Comparison of ENCODE assay signal across 8 cellular contexts in genomic region chr9:15142903-15143534, GRCh38.
A peak's percentile ranks its signal among the peaks of the same experiment; 100 is the strongest.
DNase-seq lines count a peak whose midpoint lies in the region; ATAC-seq and TF ChIP-seq lines count a peak whose summit lies in the region.

No MANE protein-coding gene starts in this region.

- H3K27me3 ChIP-seq in brain microvascular endothelial cell (replicated peaks) (no peaks in the 10 kb centered on the region), thyroid gland (no peaks in the 10 kb centered on the region)

- intact Hi-C loops in thyroid gland (cut with DNase I), result no loop called here

- TF ChIP-seq POLR2A in thyroid gland (IDR thresholded peaks at IDR 0.05), result no peak

- 61 to 66% methylated on average over 6 of the region's 6 CpGs for WGBS in thyroid gland, 2 donors

- H3K4me3 ChIP-seq in brain microvascular endothelial cell (ENCODE audit: low read depth, low read length) (no peak overlapping the region), thyroid gland (replicated peaks in 1 of 3) (no peak overlapping the region)

- TF ChIP-seq CTCF in brain microvascular endothelial cell (IDR thresholded peaks at IDR 0.05; ENCODE audit: low read depth, low read length, missing control alignments), result peak; percentile 86
- TF ChIP-seq CTCF in thyroid gland (IDR thresholded peaks at IDR 0.05), result peak; percentile 23 to 88 (median 60)

- no peaks in the 10 kb centered on the region for H3K9me3 ChIP-seq in thyroid gland

- ATAC-seq in GM19438 (IDR thresholded peaks at IDR 0.05; ENCODE audit: low read depth, unreplicated experiment) (peak; percentile 81), HG03378 (IDR thresholded peaks at IDR 0.05; ENCODE audit: unreplicated experiment) (peak; percentile 99)

- in situ Hi-C loops in G401 (cut with HindIII; ENCODE audit: low sequenced_read_pairs) (no loop called here), brain microvascular endothelial cell (cut with HindIII; ENCODE audit: low pct_ligation_motif_present, low sequenced_read_pairs) (no loop called here)

- no peak overlapping the region for H3K27ac ChIP-seq in brain microvascular endothelial cell
- H3K27ac ChIP-seq in thyroid gland, result no peak overlapping the region

- peak; percentile 73 for DNase-seq in G401 (ENCODE audit: low spot score)
- peak; percentile 80 for DNase-seq in NCI-H69 (lab: John Stamatoyannopoulos, UW)
- DNase-seq in brain microvascular endothelial cell, result peak; percentile 47
- DNase-seq in islet precursor cell, result peak; percentile 65
- no peak for DNase-seq in thyroid gland
- no peak for DNase-seq in activated CD4-positive, CD25-positive, alpha-beta regulatory T cell treated with anti-CD3 and anti-CD28 coated beads, Interleukin-2, amount 50 U/mL, for 72 hours

- H3K36me3 ChIP-seq in brain microvascular endothelial cell (replicated peaks) (no peaks in the 10 kb centered on the region), thyroid gland (no peaks in the 10 kb centered on the region)

- no peaks in the 10 kb centered on the region for H3K4me1 ChIP-seq in thyroid gland

Comparison
In these comparisons a context has a peak if more than half of its experiments do, and no peak if none do; other contexts are left out.
1. DNase-seq: peak in G401 (single experiment), NCI-H69 (single experiment), brain microvascular endothelial cell (single experiment) and islet precursor cell (single experiment); none in thyroid gland (0 of 2) and activated CD4-positive, CD25-positive, alpha-beta regulatory T cell treated with anti-CD3 and anti-CD28 coated beads, Interleukin-2, amount 50 U/mL, for 72 hours (single experiment).